ENCODE assay signal across 8 cellular contexts in genomic region chr2:201860541-201861154, GRCh38. TPM values are rescaled to one million over a fixed set of nuclear protein-coding genes. Genes with fewer than 3 reads are reported as not detected.
DNase-seq lines count a peak whose midpoint lies in the region; ATAC-seq and TF ChIP-seq lines count a peak whose summit lies in the region.

No MANE protein-coding gene starts in this region.

- H3K27me3 ChIP-seq in DOHH2 (ENCODE audit: control insufficient read depth, low read length), result peaks cover 28% of the 10 kb centered on the region
- H3K27me3 ChIP-seq in MG63, result no peaks in the 10 kb centered on the region

- no peaks in the 10 kb centered on the region for H3F3A ChIP-seq in DOHH2 (ENCODE audit: control insufficient read depth, insufficient read depth)

- H4K20me1 ChIP-seq in DOHH2 (ENCODE audit: control insufficient read depth, insufficient read depth, low read depth, low read length), result no peaks in the 10 kb centered on the region

- TF ChIP-seq CTCF in DOHH2 (IDR thresholded peaks at IDR 0.05; ENCODE audit: low read depth, low read length, poor library complexity, severe bottlenecking), result peak; percentile 69

- DNase-seq in MG63, result peak; percentile 43
- DNase-seq in SHP77 treated with DMSO at 0.1 percent for 48 hours (lab: John Stamatoyannopoulos, UW), result peak; percentile 8
- DNase-seq in astrocyte of the hippocampus (ENCODE audit: low read depth, low spot score), result peak; percentile 93
- peak in 29 of 51 donors; percentile 3 to 79 (median 34) for DNase-seq in hypothalamus (lab: John Stamatoyannopoulos, UW)
- DNase-seq in skeletal muscle cell (ENCODE audit: low read depth), result peak; percentile 68

- H3K36me3 ChIP-seq in DOHH2 (ENCODE audit: control insufficient read depth, low read length) (no peaks in the 10 kb centered on the region), MG63 (no peaks in the 10 kb centered on the region)

- no peak overlapping the region for H3K4me3 ChIP-seq in DOHH2 (ENCODE audit: low read length)
- no peak overlapping the region for H3K4me3 ChIP-seq in MG63
- H3K4me3 ChIP-seq in skeletal muscle cell (ENCODE audit: low read depth, low read length), result no peak overlapping the region

- ATAC-seq in GM21515 (IDR thresholded peaks at IDR 0.05; ENCODE audit: unreplicated experiment), result peak; percentile 75
- ATAC-seq in HG03097 (IDR thresholded peaks at IDR 0.05; ENCODE audit: low FRiP score, unreplicated experiment), result no peak

- no peak overlapping the region for H3K27ac ChIP-seq in DOHH2 (ENCODE audit: low read depth, low read length)

- H3K4me1 ChIP-seq in DOHH2 (ENCODE audit: control insufficient read depth, low read length), result peaks cover 8% of the 10 kb centered on the region

- no peak overlapping the region for H3K4me2 ChIP-seq in DOHH2 (ENCODE audit: low read length)

- no peaks in the 10 kb centered on the region for H3K9me3 ChIP-seq in DOHH2 (ENCODE audit: control insufficient read depth, insufficient read depth, low read length)
- no peaks in the 10 kb centered on the region for H3K9me3 ChIP-seq in MG63

- no peaks in the 10 kb centered on the region for H3K79me2 ChIP-seq in DOHH2 (ENCODE audit: control insufficient read depth, low read length)

- no peaks in the 10 kb centered on the region for H3K9me2 ChIP-seq in DOHH2 (replicated peaks; ENCODE audit: control insufficient read depth, low read length)

RNA-seq across cellular contexts. Expression of gene CDK15, which starts 54.3 kb away (rescaled TPM):
- 2.7 and 6.5 TPM in 2 replicates for total RNA-seq in MG63 (2014; rRNA removed; shearing (Covaris generic); ENCODE audit: low replicate concordance)

Comparison
In these comparisons a context has a peak if more than half of its experiments do, and no peak if none do; other contexts are left out.
1. DNase-seq: peak in every context shown above with its lines; median percentile 93 in astrocyte of the hippocampus; 68 in skeletal muscle cell; 43 in MG63; 34 in hypothalamus; 8 in SHP77 treated with DMSO at 0.1 percent for 48 hours.